In the genomic region with DNA sequence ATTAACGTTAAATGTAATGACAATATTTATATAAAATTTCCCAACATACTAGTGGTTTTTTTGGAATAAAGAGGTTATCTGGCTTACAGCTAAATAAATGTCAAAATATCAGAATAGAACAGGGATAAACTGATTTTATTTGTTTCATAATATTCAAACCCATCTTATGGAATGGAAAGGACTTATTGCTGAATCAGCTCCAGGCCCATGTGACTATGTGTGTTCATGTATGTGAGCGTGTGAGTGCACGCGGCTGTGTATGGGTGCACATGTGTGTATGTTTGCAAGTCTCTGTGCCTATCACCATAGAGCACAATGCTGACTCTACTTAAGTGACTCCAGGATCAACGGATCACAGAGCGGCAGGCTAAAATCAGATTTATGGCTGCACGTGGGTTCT, we compare ENCODE assay signal across 34 cellular contexts.
"Had no signal": no experiment of that assay in that cellular context is flagged by ENCODE, and none has a peak within 500 bp of the region (broad histone marks: within the 10 kb centered on the region; RNA-seq: fewer than 3 reads in every experiment).

No MANE protein-coding gene starts in this region.

- FAIRE-seq: astrocyte, TTC549 had no signal

- H3K36me3 ChIP-seq: adrenal gland, brain microvascular endothelial cell, breast epithelium had no signal

- H3K4me1 ChIP-seq: adrenal gland, body of pancreas, breast epithelium had no signal

- DNase-seq: activated B cell treated with CpG ODN at 0.5 μM for 24 hours; activated CD4-positive, alpha-beta memory T cell treated with anti-CD3 and anti-CD28 coated beads for 36 hours; activated CD4-positive, alpha-beta T cell treated with anti-CD3 and anti-CD28 coated beads for 4 hours; activated CD4-positive, alpha-beta T cell treated with anti-CD3 and anti-CD28 coated beads, Interleukin-2, amount 10 ng/mL, durations not matched to agents 24 days and 14 days; activated CD4-positive, alpha-beta T cell treated with anti-CD3 and anti-CD28 coated beads, Interleukin-2, amount 50 U/mL, for 1 hour; activated CD4-positive, alpha-beta T cell treated with anti-CD3 and anti-CD28 coated beads, Interleukin-2, amount 50 U/mL, for 4 hours; activated CD4-positive, CD25-positive, alpha-beta regulatory T cell treated with anti-CD3 and anti-CD28 coated beads, Interleukin-2, amount 50 U/mL, for 72 hours; activated CD8-positive, alpha-beta memory T cell treated with anti-CD3 and anti-CD28 coated beads, Interleukin-2, amount 50 U/mL, for 4 hours; activated CD8-positive, alpha-beta T cell treated with anti-CD3 and anti-CD28 coated beads for 36 hours; activated effector memory CD4-positive, alpha-beta T cell treated with anti-CD3 and anti-CD28 coated beads, Interleukin-2, amount 50 U/mL, for 16 hours; activated gamma-delta T cell treated with Interleukin-2 at 50 U/mL for 16 hours; activated naive CD4-positive, alpha-beta T cell; activated naive CD4-positive, alpha-beta T cell treated with anti-CD3 and anti-CD28 coated beads for 36 hours; activated naive CD4-positive, alpha-beta T cell treated with anti-CD3 and anti-CD28 coated beads, Interleukin-2, amount 50 U/mL, for 16 hours; activated naive CD8-positive, alpha-beta T cell treated with anti-CD3 and anti-CD28 coated beads for 36 hours; activated T-cell treated with anti-CD3 and anti-CD28 coated beads for 4 hours; activated T-cell treated with anti-CD3 and anti-CD28 coated beads, Interleukin-2, amount 50 U/mL, for 1 hour; activated T-cell treated with anti-CD3 and anti-CD28 coated beads, Interleukin-2, amount 50 U/mL, for 4 hours; activated T-cell treated with anti-CD3 and anti-CD28 coated beads, Interleukin-2, amount 50 U/mL, for 72 hours; adrenal gland; amniotic stem cell; aorta; body of pancreas; brain microvascular endothelial cell; central memory CD4-positive, alpha-beta T cell; T-helper 1 cell; T-helper 2 cell; T-helper 9 cell had no signal

- H3K27ac ChIP-seq: adrenal gland, body of pancreas, brain microvascular endothelial cell, breast epithelium, VCaP had no signal

- ATAC-seq: activated CD8-positive, alpha-beta T cell treated with anti-CD3 and anti-CD28 coated beads for 36 hours; activated naive CD4-positive, alpha-beta T cell treated with anti-CD3 and anti-CD28 coated beads, Interleukin-2, amount 50 U/mL, for 72 hours; activated T-cell treated with anti-CD3 and anti-CD28 coated beads, Interleukin-2, amount 50 U/mL, for 4 hours; activated T-cell treated with anti-CD3 and anti-CD28 coated beads, Interleukin-2, amount 50 U/mL, for 72 hours; activated T-helper 17 cell treated with anti-CD3 and anti-CD28 coated beads, Interleukin-2, amount 50 U/mL, for 72 hours; body of pancreas had no signal

- H3K4me3 ChIP-seq: adrenal gland, body of pancreas, breast epithelium had no signal

- H3K27me3 ChIP-seq: adrenal gland, body of pancreas, brain microvascular endothelial cell, breast epithelium had no signal

- H3K9me3 ChIP-seq: adrenal gland, body of pancreas, breast epithelium had no signal
